In genomic region chr14:88492272-88493089, GRCh38 we compare ENCODE assay signal across 8 cellular contexts.
DNase-seq lines count a peak whose midpoint lies in the region; ATAC-seq and TF ChIP-seq lines count a peak whose summit lies in the region.

No MANE protein-coding gene starts in this region.

- no peaks in the 10 kb centered on the region for H3K27me3 ChIP-seq in BJ (ENCODE audit: control insufficient read depth, insufficient read depth, low read length)

- intact Hi-C loops in left colon (cut with DNase I, micrococcal nuclease): loop anchor here in 1 of 2 donors (5.0 kb wide), 1 partner anchor 60 kb away; no protein-coding TSS in a partner anchor

- CTCF ChIA-PET in BJ (lab: Yijun Ruan, JAX): interaction anchor here (0.6 to 3.8 kb wide), 10 partner anchors 7 to 72 kb away, joined by 3 to 29 read pairs (median 4); no protein-coding TSS in a partner anchor

- TF ChIP-seq CTCF in BJ (IDR thresholded peaks at IDR 0.05; ENCODE audit: insufficient read depth, low read depth, low read length): peak; percentile 81

- DNase-seq in BJ (ENCODE audit: low read depth) (peak; percentile 10), NCI-H2227 treated with DMSO at 0.1 percent for 48 hours (lab: John Stamatoyannopoulos, UW) (peak; percentile 83), cerebellar cortex (ENCODE audit: low spot score) (peak; percentile 82), left colon (peak; percentile 58 to 66)
- peak; percentile 15 to 26 (median 20) for DNase-seq in activated CD4-positive, CD25-positive, alpha-beta regulatory T cell (lab: John Stamatoyannopoulos, UW)
- peak; percentile 20 to 33 for DNase-seq in stimulated activated CD4-positive, alpha-beta T cell treated with anti-CD3 and anti-CD28 coated beads, Interleukin-4, amount 100 ng/mL, for 4 hours

- H3K36me3 ChIP-seq in BJ (ENCODE audit: control insufficient read depth, insufficient read depth, low read length): peaks cover 16% of the 10 kb centered on the region

- POLR2A ChIA-PET in BJ (lab: Charles Lee): no interaction called here

- ATAC-seq in GM18909 (IDR thresholded peaks at IDR 0.05; ENCODE audit: poor library complexity, unreplicated experiment): peak; percentile 94
- peak; percentile 91 for ATAC-seq in HG03108 (IDR thresholded peaks at IDR 0.05; ENCODE audit: unreplicated experiment)
- ATAC-seq in left colon: peak; percentile 92

- H3K4me3 ChIP-seq in BJ (ENCODE audit: low read depth, low read length): no peak overlapping the region

Comparison
In these comparisons a context has a peak if more than half of its experiments do, and no peak if none do; other contexts are left out.
1. DNase-seq: peak in every context shown above with its lines; median percentile 83 in NCI-H2227 treated with DMSO at 0.1 percent for 48 hours; 82 in cerebellar cortex; 62 in left colon; 26 in stimulated activated CD4-positive, alpha-beta T cell treated with anti-CD3 and anti-CD28 coated beads, Interleukin-4, amount 100 ng/mL, for 4 hours; 20 in activated CD4-positive, CD25-positive, alpha-beta regulatory T cell; 10 in BJ.